In genomic region chr1:225896937-225897549, GRCh38 we compare ENCODE assay signal across 8 cellular contexts. TPM values are rescaled to one million over a fixed set of nuclear protein-coding genes. Genes with fewer than 3 reads are reported as not detected.
DNase-seq lines count a peak whose midpoint lies in the region; ATAC-seq and TF ChIP-seq lines count a peak whose summit lies in the region.

No MANE protein-coding gene starts in this region.

- peak; percentile 68 for DNase-seq in NCI-H2107 treated with DMSO at 0.1 percent for 48 hours (lab: John Stamatoyannopoulos, UW; ENCODE audit: unreplicated experiment)
- DNase-seq in activated T-cell treated with anti-CD3 and anti-CD28 coated beads, Interleukin-2, amount 50 U/mL, for 4 hours: peak; percentile 48
- peak; percentile 77 to 90 (median 86) for DNase-seq in right lobe of liver
- no peak for DNase-seq in SKM-1 (lab: John Stamatoyannopoulos, UW; ENCODE audit: unreplicated experiment)
- no peak for DNase-seq in DMS 273 treated with DMSO at 0.1 percent for 48 hours (lab: John Stamatoyannopoulos, UW)
- no peak for DNase-seq in HEK293T (ENCODE audit: extremely low spot score)

- peak overlapping the region; percentile 63 for H3K4me3 Mint-ChIP-seq in activated T-cell treated with anti-CD3 and anti-CD28 coated beads, Interleukin-2, amount 50 U/mL, for 4 hours

- TF ChIP-seq CTCF in right lobe of liver (IDR thresholded peaks at IDR 0.05): peak in 1 of 4 donors; percentile 4

- ATAC-seq in GM18519 (IDR thresholded peaks at IDR 0.05; ENCODE audit: low FRiP score, unreplicated experiment): peak; percentile 100
- peak; percentile 100 for ATAC-seq in HG02759 (IDR thresholded peaks at IDR 0.05; ENCODE audit: unreplicated experiment)
- ATAC-seq in activated T-cell treated with anti-CD3 and anti-CD28 coated beads, Interleukin-2, amount 50 U/mL, for 4 hours: peak; percentile 99
- ATAC-seq in right lobe of liver: peak; percentile 95 to 98 (median 98)

- H3K4me1 Mint-ChIP-seq in activated T-cell treated with anti-CD3 and anti-CD28 coated beads, Interleukin-2, amount 50 U/mL, for 4 hours (ENCODE audit: low read depth): peaks cover 50% of the 10 kb centered on the region

- peak; percentile 48 for TF ChIP-seq POLR2A in right lobe of liver (IDR thresholded peaks at IDR 0.05)

- H3K27me3 ChIP-seq in right lobe of liver: no peaks in the 10 kb centered on the region

- intact Hi-C loops in right lobe of liver (cut with DNase I): no loop called here

- CTCF ChIA-PET in HEK293T (lab: Yijun Ruan, JAX): interaction anchor here (0.9 kb wide), 1 partner anchor 423 kb away, joined by 3 read pairs; no protein-coding TSS in a partner anchor

- peaks cover 0 to 14% (median 4%) of the 10 kb centered on the region in 4 donors for H3K4me1 ChIP-seq in right lobe of liver

- H3K9me3 Mint-ChIP-seq in activated T-cell treated with anti-CD3 and anti-CD28 coated beads, Interleukin-2, amount 50 U/mL, for 4 hours: no peaks in the 10 kb centered on the region

- POLR2A ChIA-PET in HEK293T (lab: Yijun Ruan, JAX): interaction anchor here (0.9 to 2.8 kb wide), 5 partner anchors 8 to 60 kb away, joined by 3 to 16 read pairs (median 3); partner anchors contain the start of genes LEFTY1 and TMEM63A

- no peaks in the 10 kb centered on the region for H3K27me3 Mint-ChIP-seq in activated T-cell treated with anti-CD3 and anti-CD28 coated beads, Interleukin-2, amount 50 U/mL, for 4 hours (ENCODE audit: low read depth)

- 21% methylated on average over 7 of the region's 7 CpGs for WGBS in right lobe of liver (ENCODE audit: insufficient coverage, low coverage, low lambda C conversion rate, missing lambda C conversion rate)

- peak overlapping the region; percentile 38 to 51 (median 41) for H3K27ac ChIP-seq in right lobe of liver

- H3K36me3 ChIP-seq in right lobe of liver: no peaks in the 10 kb centered on the region

- no peaks in the 10 kb centered on the region for H3K36me3 Mint-ChIP-seq in activated T-cell treated with anti-CD3 and anti-CD28 coated beads, Interleukin-2, amount 50 U/mL, for 4 hours (ENCODE audit: insufficient read depth)

- H3K9me3 ChIP-seq in right lobe of liver: no peaks in the 10 kb centered on the region

- no peak overlapping the region for H3K4me3 ChIP-seq in right lobe of liver

TF ChIP-seq in HEK293T, 16 proteins besides CTCF, POLR2A, EP300 and RAD21:
- no peak for TF ChIP-seq ARNT (IDR thresholded peaks at IDR 0.05)

RNA-seq across cellular contexts. Expression of gene LEFTY1, which starts 8.1 kb away (rescaled TPM):
- under 1 TPM in 1 of 3 donors, not detected in 2; 0.22 TPM for total RNA-seq in activated T-cell treated with anti-CD3 and anti-CD28 coated beads, Interleukin-2, amount 50 U/mL, for 4 hours
- 1 to 10 TPM in 1 of 6 experiments, under 1 TPM in 3, not detected in 2; 0.29 to 1.1 (median 0.54) TPM for total RNA-seq in right lobe of liver

RNA-seq across cellular contexts. Expression of gene TMEM63A, which starts 14.9 kb away (rescaled TPM):
- total RNA-seq in activated T-cell treated with anti-CD3 and anti-CD28 coated beads, Interleukin-2, amount 50 U/mL, for 4 hours: 10 to 100 TPM in 1 of 3 donors, 1 to 10 TPM in 2; 7.1 to 13.5 (median 9.1) TPM
- total RNA-seq in right lobe of liver: 10 to 100 TPM; 32.1 to 81.5 (median 44.9) TPM

RNA-seq across cellular contexts. Expression of gene PYCR2, which starts 27.0 kb away (rescaled TPM):
- total RNA-seq in activated T-cell treated with anti-CD3 and anti-CD28 coated beads, Interleukin-2, amount 50 U/mL, for 4 hours: 100 to 1,000 TPM; 156 to 161 (median 158) TPM
- 10 to 100 TPM; 20.0 to 42.6 (median 24.9) TPM for total RNA-seq in right lobe of liver

RNA-seq across cellular contexts. Expression of gene LEFTY2, which starts 44.0 kb away (rescaled TPM):
- total RNA-seq in activated T-cell treated with anti-CD3 and anti-CD28 coated beads, Interleukin-2, amount 50 U/mL, for 4 hours: not detected
- under 1 TPM in 1 of 6 experiments, not detected in 5; 0.31 TPM for total RNA-seq in right lobe of liver

Comparison
In these comparisons a context has a peak if more than half of its experiments do, and no peak if none do; other contexts are left out.
1. DNase-seq: peak in NCI-H2107 treated with DMSO at 0.1 percent for 48 hours (single experiment), activated T-cell treated with anti-CD3 and anti-CD28 coated beads, Interleukin-2, amount 50 U/mL, for 4 hours (single experiment) and right lobe of liver (3 of 3); none in SKM-1 (single experiment), DMS 273 treated with DMSO at 0.1 percent for 48 hours (single experiment) and HEK293T (single experiment).
2. Peak in every context shown above with its lines, with median percentiles within 50 percentile points of each other: ATAC-seq.